In genomic region chr7:5332579-5332978, GRCh38 we compare ENCODE assay signal across 24 cellular contexts. TPM values are rescaled to one million over a fixed set of nuclear protein-coding genes. Genes with fewer than 3 reads are reported as not detected.
DNase-seq lines count a peak whose midpoint lies in the region; ATAC-seq and TF ChIP-seq lines count a peak whose summit lies in the region.
"Had no signal": no experiment of that assay in that cellular context is flagged by ENCODE, and none has a peak within 500 bp of the region (broad histone marks: within the 10 kb centered on the region; RNA-seq: fewer than 3 reads in every experiment).

No MANE protein-coding gene starts in this region.

- no peak overlapping the region for H3K27ac ChIP-seq in BLaER1
- H3K27ac ChIP-seq in BLaER1 treated with 17β-estradiol and CSF1 and Interleukin-3, amounts not matched to agents 10 nM and 100 nM: peak overlapping the region in 5 of 11 experiments; percentile 21 to 54 (median 40); a peak in 5 of 22 replicates
- no peak overlapping the region for H3K27ac ChIP-seq in OCI-LY3 (ENCODE audit: low read length)
- no peak overlapping the region for H3K27ac ChIP-seq in neuronal stem cell (replicated peaks; ENCODE audit: low read length)
- peak overlapping the region in 1 of 4 donors; percentile 57 for H3K27ac ChIP-seq in transverse colon
- H3K27ac ChIP-seq: PC-9 had no signal

- no peak for ATAC-seq in GM18502 (IDR thresholded peaks at IDR 0.05; ENCODE audit: poor library complexity, unreplicated experiment)

- TF ChIP-seq EP300 in transverse colon (IDR thresholded peaks at IDR 0.05; ENCODE audit: low read depth): no peak

- DNase-seq in neuronal stem cell (ENCODE audit: low spot score) (no peak), GM20000 (ENCODE audit: low spot score) (no peak), transverse colon (no peak)
- DNase-seq: Calu3, DMS153, DND-41, HFFc6, Karpas-422, NCI-H1105, NCI-H1436 treated with DMSO at 0.1 percent for 48 hours, NCI-H1930, NCI-H2107, NCI-H446, NCI-H524 treated with DMSO at 0.1 percent for 48 hours, NCI-H774, PC-9, SHP77 treated with DMSO at 0.1 percent for 48 hours, SW 1271 had no signal

- H3K9ac ChIP-seq in BLaER1 (no peak overlapping the region), OCI-LY3 (ENCODE audit: low read length) (no peak overlapping the region), neuronal stem cell (ENCODE audit: low read depth, low read length, poor library complexity) (no peak overlapping the region)
- H3K9ac ChIP-seq in BLaER1 treated with 17β-estradiol and CSF1 and Interleukin-3, amounts not matched to agents 10 nM and 100 nM: peak overlapping the region in 2 of 11 experiments; percentile 15; a peak in 1 of 22 replicates

- H3K27me3 ChIP-seq in BLaER1 (no peaks in the 10 kb centered on the region), OCI-LY3 (ENCODE audit: low read depth, low read length) (no peaks in the 10 kb centered on the region), neuronal stem cell (ENCODE audit: control insufficient read depth in 3 of 3, insufficient read depth in 3 of 3, low read depth in 1 of 3, low read length in 3 of 3) (no peaks in the 10 kb centered on the region), transverse colon (no peaks in the 10 kb centered on the region)
- no peaks in the 10 kb centered on the region for H3K27me3 ChIP-seq in BLaER1 treated with 17β-estradiol and CSF1 and Interleukin-3, amounts not matched to agents 10 nM and 100 nM

- H3K18ac ChIP-seq in neuronal stem cell (ENCODE audit: low read length): peak overlapping the region; percentile 17

- TF ChIP-seq CTCF in OCI-LY3 (IDR thresholded peaks at IDR 0.05; ENCODE audit: low read depth, low read length): no peak
- no peak for TF ChIP-seq CTCF in GM20000 (IDR thresholded peaks at IDR 0.05; ENCODE audit: extremely low read depth, missing control alignments)
- no peak for TF ChIP-seq CTCF in transverse colon (IDR thresholded peaks at IDR 0.05)

- H4K20me1 ChIP-seq in BLaER1 (peaks cover 61% of the 10 kb centered on the region), OCI-LY3 (ENCODE audit: insufficient read depth, low read length) (no peaks in the 10 kb centered on the region)
- H4K20me1 ChIP-seq in BLaER1 treated with 17β-estradiol and CSF1 and Interleukin-3, amounts not matched to agents 10 nM and 100 nM: peaks cover 44 to 95% (median 77%) of the 10 kb centered on the region in 11 experiments

- H3K79me2 ChIP-seq in OCI-LY3 (ENCODE audit: low read length): no peaks in the 10 kb centered on the region

- no peak overlapping the region for H3K14ac ChIP-seq in neuronal stem cell (ENCODE audit: low read length)

- no peak overlapping the region for H2BK5ac ChIP-seq in neuronal stem cell (ENCODE audit: low read length)

- no peak overlapping the region for H2AFZ ChIP-seq in OCI-LY3 (ENCODE audit: low read depth, low read length)
- no peak overlapping the region for H2AFZ ChIP-seq in neuronal stem cell (ENCODE audit: low read length)
- H2AFZ ChIP-seq: PC-9 had no signal

- no peak overlapping the region for H2BK15ac ChIP-seq in neuronal stem cell (ENCODE audit: low read length)

- intact Hi-C loops in transverse colon (cut with DNase I; ENCODE audit: low total_unique reads): no loop called here

- WGBS in neuronal stem cell (ENCODE audit: extremely low coverage in 2 of 2, insufficient read length in 2 of 2, insufficient replicate concordance in 1 of 2), 2 donors: no CpG with 5 or more reads among the region's 43 CpGs
- WGBS in transverse colon (ENCODE audit: low coverage in 1 of 2), 2 donors: 96% methylated on average over 43 of the region's 43 CpGs; no CpG with 5 or more reads in 1 of the 2 donors

- no peak overlapping the region for H2BK120ac ChIP-seq in neuronal stem cell (ENCODE audit: low read depth, low read length)

- in situ Hi-C loops in transverse colon (cut with MboI; ENCODE audit: low pct_ligation_motif_present in 1 of 4, low pct_unique_long_range_greater_than_20kb in 1 of 4, low sequenced_read_pairs in 3 of 4): no loop called here

- H4K8ac ChIP-seq in neuronal stem cell (ENCODE audit: low read depth, low read length): no peak overlapping the region

- no peak for TF ChIP-seq POLR2A in transverse colon (IDR thresholded peaks at IDR 0.05)

- H3K4me2 ChIP-seq in BLaER1 (peak overlapping the region; percentile 62), OCI-LY3 (ENCODE audit: low read length) (0 out of 2 replicates have a peak overlapping the region, but pooled peaks have one; percentile 68), neuronal stem cell (ENCODE audit: insufficient read depth, low read length, poor library complexity, severe bottlenecking) (no peak overlapping the region)
- H3K4me2 ChIP-seq in BLaER1 treated with 17β-estradiol and CSF1 and Interleukin-3, amounts not matched to agents 10 nM and 100 nM: peak overlapping the region in 10 of 11 experiments; percentile 18 to 82 (median 78); a peak in 20 of 22 replicates
- H3K4me2 ChIP-seq: PC-9 had no signal

- peaks cover 7% of the 10 kb centered on the region for H3K79me1 ChIP-seq in neuronal stem cell (ENCODE audit: low read depth, low read length)

- no peak overlapping the region for H3K4me3 ChIP-seq in BLaER1
- no peak overlapping the region; a peak in 2 of 20 replicates for H3K4me3 ChIP-seq in BLaER1 treated with 17β-estradiol and CSF1 and Interleukin-3, amounts not matched to agents 10 nM and 100 nM
- H3K4me3 ChIP-seq in OCI-LY3 (ENCODE audit: low read length): no peak overlapping the region
- H3K4me3 ChIP-seq in neuronal stem cell (ENCODE audit: low read length in 2 of 2): no peak overlapping the region
- H3K4me3 ChIP-seq in transverse colon: no peak overlapping the region
- H3K4me3 ChIP-seq: HAP-1, PC-9 had no signal

- H2AK5ac ChIP-seq in neuronal stem cell (ENCODE audit: low read depth, low read length): no peak overlapping the region

- H3K9me3 ChIP-seq in BLaER1 (peaks cover 23% of the 10 kb centered on the region), OCI-LY3 (ENCODE audit: insufficient read depth, low read length) (no peaks in the 10 kb centered on the region), neuronal stem cell (replicated peaks in 1 of 2; ENCODE audit: control insufficient read depth in 2 of 2, insufficient read depth in 1 of 2, low read depth in 1 of 2, low read length in 2 of 2) (peaks cover 3 to 15% of the 10 kb centered on the region in 2 donors), transverse colon (peaks cover 0 to 9% of the 10 kb centered on the region in 2 donors)
- peaks cover 10 to 23% (median 19%) of the 10 kb centered on the region in 11 experiments for H3K9me3 ChIP-seq in BLaER1 treated with 17β-estradiol and CSF1 and Interleukin-3, amounts not matched to agents 10 nM and 100 nM (replicated peaks in 1 of 11)
- H3K9me3 ChIP-seq: HAP-1 had no signal

- H3K23ac ChIP-seq in neuronal stem cell (ENCODE audit: low read depth, low read length, poor library complexity): peak overlapping the region; percentile 31

- no peak overlapping the region for H4K91ac ChIP-seq in neuronal stem cell (ENCODE audit: low read depth, low read length, poor library complexity)

- no peak overlapping the region for H3K4ac ChIP-seq in neuronal stem cell (ENCODE audit: low read length)

- peaks cover 42% of the 10 kb centered on the region for H3K4me1 ChIP-seq in BLaER1
- peaks cover 24 to 55% (median 40%) of the 10 kb centered on the region in 10 experiments for H3K4me1 ChIP-seq in BLaER1 treated with 17β-estradiol and CSF1 and Interleukin-3, amounts not matched to agents 10 nM and 100 nM
- H3K4me1 ChIP-seq in OCI-LY3 (ENCODE audit: low read length): peaks cover 32% of the 10 kb centered on the region
- no peaks in the 10 kb centered on the region for H3K4me1 ChIP-seq in neuronal stem cell (ENCODE audit: control insufficient read depth in 2 of 2, insufficient read depth in 1 of 2, low read depth in 1 of 2, low read length in 2 of 2)
- H3K4me1 ChIP-seq in transverse colon: peaks cover 0 to 20% (median 9%) of the 10 kb centered on the region in 4 donors

- H3K36me3 ChIP-seq in BLaER1: peaks cover 67% of the 10 kb centered on the region
- H3K36me3 ChIP-seq in BLaER1 treated with 17β-estradiol and CSF1 and Interleukin-3, amounts not matched to agents 10 nM and 100 nM: peaks cover 51 to 100% (median 80%) of the 10 kb centered on the region in 11 experiments
- peaks cover 31% of the 10 kb centered on the region for H3K36me3 ChIP-seq in OCI-LY3 (replicated peaks; ENCODE audit: low read depth, low read length)
- peaks cover 18 to 90% of the 10 kb centered on the region in 2 donors for H3K36me3 ChIP-seq in neuronal stem cell (replicated peaks in 1 of 2; ENCODE audit: control insufficient read depth in 2 of 2, insufficient read depth in 2 of 2, low read length in 2 of 2)
- H3K36me3 ChIP-seq in transverse colon: peaks cover 0 to 47% (median 24%) of the 10 kb centered on the region in 4 donors

- no peak overlapping the region for H2BK12ac ChIP-seq in neuronal stem cell (ENCODE audit: low read length)

RNA-seq across cellular contexts. Expression of gene SLC29A4, which starts 49.8 kb away (rescaled TPM):
- polyA plus RNA-seq in neuronal stem cell (2013, experiment 1 of 2): 29.0 TPM
- polyA plus RNA-seq in neuronal stem cell (2013, experiment 2 of 2): 28.9 TPM
- 10 to 100 TPM in 1 of 4 donors, 1 to 10 TPM in 2, under 1 TPM in 1; 0.60 to 36.3 (median 2.6) TPM for total RNA-seq in transverse colon
- polyA plus RNA-seq: IgD-negative memory B cell had no signal
